ENCODE assay signal across 11 cellular contexts in the genomic region with DNA sequence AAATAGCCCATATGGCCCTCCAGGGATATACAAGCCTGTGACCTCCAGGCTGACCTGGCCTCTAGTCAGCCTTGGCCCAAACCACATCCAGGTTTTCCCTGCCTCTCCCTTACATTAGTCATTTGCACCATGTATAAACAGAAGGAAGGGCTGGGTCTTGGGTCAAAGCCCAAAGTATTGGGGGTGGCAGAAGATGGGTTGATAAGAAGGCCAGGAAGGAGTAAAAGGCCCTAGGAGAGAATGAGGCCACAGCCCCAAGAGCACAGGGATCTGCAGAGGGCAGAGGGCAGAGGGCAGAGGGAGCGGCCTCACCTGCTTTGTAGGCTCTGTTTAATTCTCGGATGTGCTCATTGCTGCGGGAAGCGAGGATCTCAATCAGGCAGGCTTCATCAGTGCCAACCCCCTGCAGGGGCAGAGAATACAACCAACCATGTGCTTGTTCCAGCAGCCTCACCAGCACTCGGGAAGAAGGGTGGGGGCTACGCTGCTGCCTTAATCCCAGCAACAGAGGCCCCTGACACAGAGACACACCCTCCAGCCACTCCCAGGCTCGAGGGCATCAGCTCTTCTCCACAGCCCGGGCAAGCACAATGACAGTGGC. TPM values are rescaled to one million over a fixed set of nuclear protein-coding genes. Genes with fewer than 3 reads are reported as not detected.
A peak's percentile ranks its signal among the peaks of the same experiment; 100 is the strongest.
DNase-seq lines count a peak whose midpoint lies in the region; ATAC-seq and TF ChIP-seq lines count a peak whose summit lies in the region.
"Had no signal": no experiment of that assay in that cellular context is flagged by ENCODE, and none has a peak within 500 bp of the region (broad histone marks: within the 10 kb centered on the region; RNA-seq: fewer than 3 reads in every experiment).

No MANE protein-coding gene starts in this region.

- CTCF ChIA-PET in MCF 10A (lab: Yijun Ruan, JAX): interaction anchor here (0.6 to 1.0 kb wide), 3 partner anchors 19 to 44 kb away, joined by 3 to 4 read pairs (median 3); no protein-coding TSS in a partner anchor

- H3K36me3 Mint-ChIP-seq in activated CD4-positive, alpha-beta T cell treated with anti-CD3 and anti-CD28 coated beads, Interleukin-2, amount 10 ng/mL, durations not matched to agents 24 days and 14 days (ENCODE audit: low read depth): peaks cover 58% of the 10 kb centered on the region
- H3K36me3 Mint-ChIP-seq in MCF 10A (ENCODE audit: insufficient read depth, unreplicated experiment): peaks cover 55% of the 10 kb centered on the region

- no peak for TF ChIP-seq EP300 in transverse colon (IDR thresholded peaks at IDR 0.05; ENCODE audit: low read depth)

- H3K27me3 ChIP-seq in transverse colon: no peaks in the 10 kb centered on the region
- H3K27me3 ChIP-seq: foreskin keratinocyte had no signal

- BruUV-seq in MCF 10A (replicated peaks; lab: Mats Ljungman, UMichigan): no TSS peak

- H3K4me1 Mint-ChIP-seq in activated CD4-positive, alpha-beta T cell treated with anti-CD3 and anti-CD28 coated beads, Interleukin-2, amount 10 ng/mL, durations not matched to agents 24 days and 14 days: peaks cover 25% of the 10 kb centered on the region
- H3K4me1 Mint-ChIP-seq in MCF 10A (ENCODE audit: insufficient read depth, unreplicated experiment): peaks cover 54% of the 10 kb centered on the region

- in situ Hi-C loops in transverse colon (cut with MboI; ENCODE audit: low pct_ligation_motif_present in 1 of 4, low pct_unique_long_range_greater_than_20kb in 1 of 4, low sequenced_read_pairs in 3 of 4): no loop called here

- no peaks in the 10 kb centered on the region for H3K9me3 Mint-ChIP-seq in activated CD4-positive, alpha-beta T cell treated with anti-CD3 and anti-CD28 coated beads, Interleukin-2, amount 10 ng/mL, durations not matched to agents 24 days and 14 days
- H3K9me3 Mint-ChIP-seq in MCF 10A (ENCODE audit: unreplicated experiment): no peaks in the 10 kb centered on the region

- H3K27ac ChIP-seq in transverse colon: peak overlapping the region; percentile 66 to 75 (median 68)
- H3K27ac ChIP-seq: foreskin keratinocyte had no signal

- intact Hi-C loops in activated CD4-positive, alpha-beta T cell treated with anti-CD3 and anti-CD28 coated beads, Interleukin-2, amount 10 ng/mL, durations not matched to agents 24 days and 14 days (cut with micrococcal nuclease): no loop called here
- intact Hi-C loops in MCF 10A (cut with micrococcal nuclease) (loop anchor here (2.0 kb wide), 1 partner anchor 41 kb away; the partner anchor contains the start of gene ANXA11), transverse colon (cut with DNase I; ENCODE audit: low total_unique reads) (no loop called here)

- no peak for DNase-seq in activated CD4-positive, alpha-beta T cell treated with anti-CD3 and anti-CD28 coated beads, Interleukin-2, amount 10 ng/mL, durations not matched to agents 24 days and 14 days
- DNase-seq in activated CD4-positive, alpha-beta T cell treated with anti-CD3 and anti-CD28 coated beads for 4 hours: no peak
- peak; percentile 90 for DNase-seq in MCF 10A (ENCODE audit: unreplicated experiment)
- peak; percentile 42 for DNase-seq in kidney tubule cell (ENCODE audit: low spot score)
- peak; percentile 76 for DNase-seq in transverse colon
- no peak for DNase-seq in NCI-H82 (lab: John Stamatoyannopoulos, UW)
- DNase-seq in NK-92 treated with Interleukin-12 subunit alpha and Interleukin-12 subunit beta, amount 100 ng/mL, for 24 hours (lab: John Stamatoyannopoulos, UW): no peak
- DNase-seq: foreskin keratinocyte, Kasumi-1, SIG-M5 had no signal

- H3K9me3 ChIP-seq in transverse colon: no peaks in the 10 kb centered on the region

- no peak for ATAC-seq in GM18858 (IDR thresholded peaks at IDR 0.05; ENCODE audit: unreplicated experiment)
- ATAC-seq: foreskin keratinocyte had no signal

- TF ChIP-seq POLR2A in transverse colon (IDR thresholded peaks at IDR 0.05): no peak

- H3K36me3 ChIP-seq in transverse colon: peaks cover 0 to 28% (median 13%) of the 10 kb centered on the region in 4 donors

- TF ChIP-seq CTCF in MCF 10A (IDR thresholded peaks at IDR 0.05; ENCODE audit: unreplicated experiment) (no peak), transverse colon (IDR thresholded peaks at IDR 0.05) (no peak)

- H3K4me1 ChIP-seq in transverse colon: peaks cover 17 to 56% (median 20%) of the 10 kb centered on the region in 4 donors

- H3K4me3 Mint-ChIP-seq in activated CD4-positive, alpha-beta T cell treated with anti-CD3 and anti-CD28 coated beads, Interleukin-2, amount 10 ng/mL, durations not matched to agents 24 days and 14 days: no peak overlapping the region
- peak overlapping the region; percentile 14 for H3K4me3 Mint-ChIP-seq in MCF 10A (ENCODE audit: unreplicated experiment)

- 47% methylated on average over 7 of the region's 8 CpGs; no CpG with 5 or more reads in 1 of the 2 donors for WGBS in transverse colon (ENCODE audit: low coverage in 1 of 2), 2 donors

- peak overlapping the region; percentile 63 for H3K27ac Mint-ChIP-seq in activated CD4-positive, alpha-beta T cell treated with anti-CD3 and anti-CD28 coated beads, Interleukin-2, amount 10 ng/mL, durations not matched to agents 24 days and 14 days
- peak overlapping the region; percentile 83 for H3K27ac Mint-ChIP-seq in MCF 10A (ENCODE audit: low read depth, unreplicated experiment)

- no peak overlapping the region for H3K4me3 ChIP-seq in transverse colon

- POLR2A ChIA-PET in MCF 10A (lab: Yijun Ruan, JAX): interaction anchor here (0.5 to 1.6 kb wide), 3 partner anchors 41 to 348 kb away, joined by 3 to 5 read pairs (median 3); no protein-coding TSS in a partner anchor

- H3K27me3 Mint-ChIP-seq in activated CD4-positive, alpha-beta T cell treated with anti-CD3 and anti-CD28 coated beads, Interleukin-2, amount 10 ng/mL, durations not matched to agents 24 days and 14 days: no peaks in the 10 kb centered on the region
- no peaks in the 10 kb centered on the region for H3K27me3 Mint-ChIP-seq in MCF 10A (ENCODE audit: insufficient read depth, unreplicated experiment)

RNA-seq across cellular contexts. Expression of gene PLAC9, which starts 31.3 kb away (rescaled TPM):
- total RNA-seq in activated CD4-positive, alpha-beta T cell treated with anti-CD3 and anti-CD28 coated beads, Interleukin-2, amount 10 ng/mL, durations not matched to agents 24 days and 14 days: not detected in 2 replicates
- 0.93 and 1.0 TPM in 2 replicates for total RNA-seq in MCF 10A (2022)
- total RNA-seq in transverse colon: 1 to 10 TPM in 3 of 4 donors, not detected in 1; 1.7 to 6.6 (median 5.7) TPM
- total RNA-seq: foreskin keratinocyte had no signal

RNA-seq across cellular contexts. Expression of gene ANXA11, which starts 41.5 kb away (rescaled TPM):
- total RNA-seq in activated CD4-positive, alpha-beta T cell treated with anti-CD3 and anti-CD28 coated beads, Interleukin-2, amount 10 ng/mL, durations not matched to agents 24 days and 14 days: 223 and 232 TPM in 2 replicates
- total RNA-seq in MCF 10A (2022): 68.5 and 93.8 TPM in 2 replicates
- 100 to 1,000 TPM; 134 to 247 (median 219) TPM for total RNA-seq in transverse colon

Comparison
In these comparisons a context has a peak if more than half of its experiments do, and no peak if none do; other contexts are left out.
1. DNase-seq: peak in MCF 10A (single experiment), kidney tubule cell (single experiment) and transverse colon (single experiment); none in activated CD4-positive, alpha-beta T cell treated with anti-CD3 and anti-CD28 coated beads, Interleukin-2, amount 10 ng/mL, durations not matched to agents 24 days and 14 days (single experiment), activated CD4-positive, alpha-beta T cell treated with anti-CD3 and anti-CD28 coated beads for 4 hours (0 of 2), NCI-H82 (single experiment) and NK-92 treated with Interleukin-12 subunit alpha and Interleukin-12 subunit beta, amount 100 ng/mL, for 24 hours (single experiment).